8 cellular contexts compared by ENCODE assay signal in genomic region chr12:98646165-98646764, GRCh38. TPM values are rescaled to one million over a fixed set of nuclear protein-coding genes. Genes with fewer than 3 reads are reported as not detected.
DNase-seq lines count a peak whose midpoint lies in the region; ATAC-seq, FAIRE-seq and TF ChIP-seq lines count a peak whose summit lies in the region.

No MANE protein-coding gene starts in this region.

- FAIRE-seq in kidney (lab: Jason Lieb, UNC) = peak; percentile 13

- peaks cover 30 to 41% (median 32%) of the 10 kb centered on the region in 11 experiments for H3K36me3 ChIP-seq in BLaER1 treated with 17β-estradiol and CSF1 and Interleukin-3, amounts not matched to agents 10 nM and 100 nM
- H3K36me3 ChIP-seq in kidney (ENCODE audit: control insufficient read depth in 1 of 2, insufficient read depth in 2 of 2, low read length in 2 of 2) (peaks cover 7 to 8% of the 10 kb centered on the region in 2 donors), subcutaneous abdominal adipose tissue (ENCODE audit: control insufficient read depth in 5 of 5, insufficient read depth in 5 of 5, low read length in 5 of 5) (peaks cover 12 to 23% (median 18%) of the 10 kb centered on the region in 5 donors)

- peaks cover 0 to 51% (median 12%) of the 10 kb centered on the region in 11 experiments; a peak in 11 of 22 replicates for H4K20me1 ChIP-seq in BLaER1 treated with 17β-estradiol and CSF1 and Interleukin-3, amounts not matched to agents 10 nM and 100 nM

- no peaks in the 10 kb centered on the region for H3K27me3 Mint-ChIP-seq in activated naive CD8-positive, alpha-beta T cell treated with anti-CD3 and anti-CD28 coated beads for 36 hours

- peak overlapping the region; percentile 70 to 91 (median 85) for H3K4me2 ChIP-seq in BLaER1 treated with 17β-estradiol and CSF1 and Interleukin-3, amounts not matched to agents 10 nM and 100 nM

- peak; percentile 4 for TF ChIP-seq CTCF in kidney (IDR thresholded peaks at IDR 0.05; ENCODE audit: borderline replicate concordance, extremely low read depth, insufficient read depth)

- intact Hi-C loops in kidney (cut with DNase I) = loop anchor here (10.0 kb wide), 1 partner anchor 51 kb away; the partner anchor contains the start of gene SLC25A3

- peak overlapping the region; percentile 91 to 98 (median 93) for H3K9ac ChIP-seq in BLaER1 treated with 17β-estradiol and CSF1 and Interleukin-3, amounts not matched to agents 10 nM and 100 nM
- H3K9ac ChIP-seq in kidney (ENCODE audit: low read length in 2 of 2) (no peak overlapping the region), subcutaneous abdominal adipose tissue (ENCODE audit: low read length in 5 of 5) (peak overlapping the region in 4 of 5 donors; percentile 86 to 91 (median 88))

- no peaks in the 10 kb centered on the region for H3K9me3 ChIP-seq in BLaER1 treated with 17β-estradiol and CSF1 and Interleukin-3, amounts not matched to agents 10 nM and 100 nM (replicated peaks in 1 of 11)
- H3K9me3 ChIP-seq in kidney (ENCODE audit: control insufficient read depth in 1 of 2, low read length in 2 of 2) = no peaks in the 10 kb centered on the region
- no peaks in the 10 kb centered on the region for H3K9me3 ChIP-seq in subcutaneous abdominal adipose tissue (ENCODE audit: control insufficient read depth in 5 of 5, low read length in 5 of 5)

- H3K36me3 Mint-ChIP-seq in activated naive CD8-positive, alpha-beta T cell treated with anti-CD3 and anti-CD28 coated beads for 36 hours = peaks cover 15% of the 10 kb centered on the region

- H3K4me1 ChIP-seq in BLaER1 treated with 17β-estradiol and CSF1 and Interleukin-3, amounts not matched to agents 10 nM and 100 nM = peaks cover 20 to 40% (median 36%) of the 10 kb centered on the region in 10 experiments
- no peaks in the 10 kb centered on the region for H3K4me1 ChIP-seq in kidney (ENCODE audit: control insufficient read depth in 1 of 2, insufficient read depth in 1 of 2, low read depth in 1 of 2, low read length in 2 of 2)
- peaks cover 2 to 34% (median 24%) of the 10 kb centered on the region in 5 donors for H3K4me1 ChIP-seq in subcutaneous abdominal adipose tissue (ENCODE audit: control insufficient read depth in 5 of 5, insufficient read depth in 5 of 5, low read length in 5 of 5)

- ATAC-seq in HG03442 (IDR thresholded peaks at IDR 0.05; ENCODE audit: unreplicated experiment) (no peak), GM21360 (IDR thresholded peaks at IDR 0.05; ENCODE audit: unreplicated experiment) (no peak)

- peak; percentile 44 for DNase-seq in HT-29 (ENCODE audit: low spot score)
- DNase-seq in activated naive CD8-positive, alpha-beta T cell treated with anti-CD3 and anti-CD28 coated beads for 36 hours = no peak
- no peak for DNase-seq in kidney
- DNase-seq in GDM1 (lab: John Stamatoyannopoulos, UW) = no peak

- H3K27ac ChIP-seq in BLaER1 treated with 17β-estradiol and CSF1 and Interleukin-3, amounts not matched to agents 10 nM and 100 nM = peak overlapping the region; percentile 2 to 97 (median 92); a peak in 19 of 22 replicates
- H3K27ac ChIP-seq in kidney (ENCODE audit: low read depth in 2 of 2, low read length in 2 of 2) (no peak overlapping the region), subcutaneous abdominal adipose tissue (ENCODE audit: low read depth, low read length) (peak overlapping the region; percentile 5)

- H3K27ac Mint-ChIP-seq in activated naive CD8-positive, alpha-beta T cell treated with anti-CD3 and anti-CD28 coated beads for 36 hours = no peak overlapping the region

- H3K4me3 ChIP-seq in BLaER1 treated with 17β-estradiol and CSF1 and Interleukin-3, amounts not matched to agents 10 nM and 100 nM = peak overlapping the region; percentile 93 to 100 (median 98)
- H3K4me3 ChIP-seq in kidney (ENCODE audit: low read length in 2 of 2) (peak overlapping the region; percentile 76 to 88), subcutaneous abdominal adipose tissue (ENCODE audit: low read depth in 1 of 5, low read length in 5 of 5) (peak overlapping the region; percentile 81 to 98 (median 95))

- H3K9me3 Mint-ChIP-seq in activated naive CD8-positive, alpha-beta T cell treated with anti-CD3 and anti-CD28 coated beads for 36 hours = no peaks in the 10 kb centered on the region

- H3K4me1 Mint-ChIP-seq in activated naive CD8-positive, alpha-beta T cell treated with anti-CD3 and anti-CD28 coated beads for 36 hours = peaks cover 21% of the 10 kb centered on the region

- H3K4me3 Mint-ChIP-seq in activated naive CD8-positive, alpha-beta T cell treated with anti-CD3 and anti-CD28 coated beads for 36 hours = peak overlapping the region; percentile 96

- no peaks in the 10 kb centered on the region for H3K27me3 ChIP-seq in BLaER1 treated with 17β-estradiol and CSF1 and Interleukin-3, amounts not matched to agents 10 nM and 100 nM
- peaks cover 0 to 4% (median 0%) of the 10 kb centered on the region in 5 donors for H3K27me3 ChIP-seq in subcutaneous abdominal adipose tissue (ENCODE audit: control insufficient read depth in 5 of 5, insufficient read depth in 4 of 5, low read length in 5 of 5)

RNA-seq across cellular contexts. Expression of gene APAF1, which starts 1.2 kb away (rescaled TPM):
- 6.5 and 7.9 TPM in 2 replicates for total RNA-seq in HT-29 (2014; rRNA removed; shearing (Covaris generic))
- total RNA-seq in activated naive CD8-positive, alpha-beta T cell treated with anti-CD3 and anti-CD28 coated beads for 36 hours = 10 to 100 TPM; 10.6 to 11.5 TPM
- total RNA-seq in kidney = 16.1 TPM
- 4.6 TPM for polyA plus RNA-seq in kidney (ENCODE audit: insufficient read depth, low read depth, low replicate concordance)

RNA-seq across cellular contexts. Expression of gene IKBIP, which starts 1.7 kb away (rescaled TPM):
- total RNA-seq in HT-29 (2014; rRNA removed; shearing (Covaris generic)) = 2.5 and 3.5 TPM in 2 replicates
- total RNA-seq in activated naive CD8-positive, alpha-beta T cell treated with anti-CD3 and anti-CD28 coated beads for 36 hours = 10 to 100 TPM; 25.8 to 26.8 TPM
- total RNA-seq in kidney = 10.9 TPM
- 5.9 TPM for polyA plus RNA-seq in kidney (ENCODE audit: insufficient read depth, low read depth, low replicate concordance)

RNA-seq across cellular contexts. Expression of gene SLC25A3, which starts 52.8 kb away (rescaled TPM):
- 575 and 586 TPM in 2 replicates for total RNA-seq in HT-29 (2014; rRNA removed; shearing (Covaris generic))
- total RNA-seq in activated naive CD8-positive, alpha-beta T cell treated with anti-CD3 and anti-CD28 coated beads for 36 hours = 100 to 1,000 TPM; 762 to 789 TPM
- total RNA-seq in kidney = 418 TPM
- polyA plus RNA-seq in kidney (ENCODE audit: insufficient read depth, low read depth, low replicate concordance) = 684 TPM

Comparison
In these comparisons a context has a peak if more than half of its experiments do, and no peak if none do; other contexts are left out.
1. H3K27ac ChIP-seq: peak in BLaER1 treated with 17β-estradiol and CSF1 and Interleukin-3, amounts not matched to agents 10 nM and 100 nM (11 of 11) and subcutaneous abdominal adipose tissue (single experiment); none in kidney (0 of 2).
2. H3K9ac ChIP-seq: peak in BLaER1 treated with 17β-estradiol and CSF1 and Interleukin-3, amounts not matched to agents 10 nM and 100 nM (11 of 11) and subcutaneous abdominal adipose tissue (4 of 5); none in kidney (0 of 2).
3. Peak in every context shown above with its lines, with median percentiles within 50 percentile points of each other: H3K4me3 ChIP-seq.